In genomic region chr7:23653942-23654341, GRCh38 we compare ENCODE assay signal across 1 cellular context.
TF ChIP-seq lines count a peak whose summit lies in the region.

No MANE protein-coding gene starts in this region.

TF ChIP-seq in K562, 482 proteins besides CTCF, POLR2A, EP300 and RAD21 (continued from another document):
- TF ChIP-seq ZNF318 (IDR thresholded peaks at IDR 0.05; ENCODE audit: borderline replicate concordance in 1 of 2, low read depth in 1 of 2) (no peak), TCFL5 (CRISPR knock-in tag; conservative IDR thresholded peaks at IDR 0.05) (no peak), ZFP1 (CRISPR knock-in tag; IDR thresholded peaks at IDR 0.05) (no peak), ZNF696 (CRISPR knock-in tag; conservative IDR thresholded peaks at IDR 0.05) (no peak), ZNF280A (IDR thresholded peaks at IDR 0.05; ENCODE audit: low read depth, partially characterized antibody) (peak; percentile 95), SRSF1 (IDR thresholded peaks at IDR 0.05; ENCODE audit: low read depth, low read length) (no peak), CREB3L1 (IDR thresholded peaks at IDR 0.05; ENCODE audit: borderline replicate concordance, low read depth) (no peak)
TF ChIP-seq in K562: peak in this region for 5.
